8 cellular contexts compared by ENCODE assay signal in genomic region chr1:155261401-155261887, GRCh38. TPM values are rescaled to one million over a fixed set of nuclear protein-coding genes. Genes with fewer than 3 reads are reported as not detected.
DNase-seq lines count a peak whose midpoint lies in the region; ATAC-seq lines count a peak whose summit lies in the region.

No MANE protein-coding gene starts in this region.

- H3K36me3 ChIP-seq in ES-I3 (ENCODE audit: insufficient read depth, low read length) (peaks cover 28% of the 10 kb centered on the region), stomach smooth muscle (ENCODE audit: control insufficient read depth in 2 of 2, insufficient read depth in 2 of 2, low read length in 2 of 2) (peaks cover 32 to 33% of the 10 kb centered on the region in 2 donors)

- no peaks in the 10 kb centered on the region for H3K9me3 ChIP-seq in ES-I3 (ENCODE audit: control insufficient read depth, insufficient read depth, low read length)
- H3K9me3 ChIP-seq in stomach smooth muscle (ENCODE audit: control insufficient read depth in 2 of 2, low read length in 2 of 2), result no peaks in the 10 kb centered on the region

- peaks cover 24% of the 10 kb centered on the region for H3K4me1 Mint-ChIP-seq in activated T-helper 17 cell treated with anti-CD3 and anti-CD28 coated beads, Interleukin-2, amount 50 U/mL, for 72 hours
- H3K4me1 Mint-ChIP-seq in immature natural killer cell, result peaks cover 38 to 39% of the 10 kb centered on the region in 2 donors

- H3K27me3 Mint-ChIP-seq in activated T-helper 17 cell treated with anti-CD3 and anti-CD28 coated beads, Interleukin-2, amount 50 U/mL, for 72 hours, result no peaks in the 10 kb centered on the region
- peaks cover 0 to 5% (median 4%) of the 10 kb centered on the region in 3 donors for H3K27me3 Mint-ChIP-seq in immature natural killer cell (ENCODE audit: low read depth in 3 of 3)

- H3K4me3 ChIP-seq in stomach smooth muscle (ENCODE audit: low read length in 2 of 2), result peak overlapping the region; percentile 87 to 94

- peaks cover 99% of the 10 kb centered on the region for H3K36me3 Mint-ChIP-seq in activated T-helper 17 cell treated with anti-CD3 and anti-CD28 coated beads, Interleukin-2, amount 50 U/mL, for 72 hours (ENCODE audit: low read depth)
- peaks cover 12 to 29% (median 23%) of the 10 kb centered on the region in 3 donors for H3K36me3 Mint-ChIP-seq in immature natural killer cell

- no peaks in the 10 kb centered on the region for H3K9me3 Mint-ChIP-seq in activated T-helper 17 cell treated with anti-CD3 and anti-CD28 coated beads, Interleukin-2, amount 50 U/mL, for 72 hours
- H3K9me3 Mint-ChIP-seq in immature natural killer cell, result no peaks in the 10 kb centered on the region

- no peaks in the 10 kb centered on the region for H3K27me3 ChIP-seq in stomach smooth muscle (ENCODE audit: control insufficient read depth in 1 of 2, insufficient read depth in 2 of 2, low read length in 2 of 2)

- H3K9ac ChIP-seq in ES-I3 (ENCODE audit: low read depth, low read length), result peak overlapping the region; percentile 66
- peak overlapping the region; percentile 84 to 90 for H3K9ac ChIP-seq in stomach smooth muscle (ENCODE audit: low read length in 2 of 2)

- peak; percentile 3 for ATAC-seq in HG03025 (IDR thresholded peaks at IDR 0.05; ENCODE audit: low FRiP score, unreplicated experiment)
- peak; percentile 20 for ATAC-seq in activated T-helper 17 cell treated with anti-CD3 and anti-CD28 coated beads, Interleukin-2, amount 50 U/mL, for 72 hours (replicated peaks)
- no peak for ATAC-seq in GM19397 (IDR thresholded peaks at IDR 0.05; ENCODE audit: unreplicated experiment)

- H3K27ac ChIP-seq in stomach smooth muscle (ENCODE audit: low read length), result peak overlapping the region; percentile 84

- H3K4me3 Mint-ChIP-seq in activated T-helper 17 cell treated with anti-CD3 and anti-CD28 coated beads, Interleukin-2, amount 50 U/mL, for 72 hours, result peak overlapping the region; percentile 96
- peak overlapping the region; percentile 94 to 100 (median 96) for H3K4me3 Mint-ChIP-seq in immature natural killer cell

- H3K27ac Mint-ChIP-seq in activated T-helper 17 cell treated with anti-CD3 and anti-CD28 coated beads, Interleukin-2, amount 50 U/mL, for 72 hours, result peak overlapping the region; percentile 95
- H3K27ac Mint-ChIP-seq in immature natural killer cell, result peak overlapping the region; percentile 85 to 98 (median 93)

- H3K4me1 ChIP-seq in ES-I3 (ENCODE audit: insufficient read depth, low read length) (peaks cover 6% of the 10 kb centered on the region; the same call in 1 of the 2 replicates), stomach smooth muscle (ENCODE audit: control insufficient read depth, insufficient read depth, low read length) (peaks cover 20% of the 10 kb centered on the region)

- DNase-seq in immature natural killer cell (no peak), cortex of kidney (lab: John Stamatoyannopoulos, UW) (no peak), mucosa of gallbladder (ENCODE audit: low spot score) (no peak)

RNA-seq across cellular contexts. Expression of gene SCAMP3, which starts 0.7 kb away (rescaled TPM):
- total RNA-seq in activated T-helper 17 cell treated with anti-CD3 and anti-CD28 coated beads, Interleukin-2, amount 50 U/mL, for 72 hours, result 100 to 1,000 TPM in 1 of 2 donors, 10 to 100 TPM in 1; 84.0 to 123 TPM
- polyA plus RNA-seq in immature natural killer cell, result 100 to 1,000 TPM; 101 to 182 (median 140) TPM
- 68.6 TPM for total RNA-seq in mucosa of gallbladder

RNA-seq across cellular contexts. Expression of gene ENTREP3, which starts 6.2 kb away (rescaled TPM):
- 10 to 100 TPM; 20.7 to 32.1 TPM for total RNA-seq in activated T-helper 17 cell treated with anti-CD3 and anti-CD28 coated beads, Interleukin-2, amount 50 U/mL, for 72 hours
- 1 to 10 TPM in 1 of 3 donors, under 1 TPM in 2; 0.64 to 1.3 (median 0.79) TPM for polyA plus RNA-seq in immature natural killer cell
- 49.0 TPM for total RNA-seq in mucosa of gallbladder

RNA-seq across cellular contexts. Expression of gene CLK2, which starts 11.9 kb away (rescaled TPM):
- 100 to 1,000 TPM in 1 of 2 donors, 10 to 100 TPM in 1; 87.7 to 131 TPM for total RNA-seq in activated T-helper 17 cell treated with anti-CD3 and anti-CD28 coated beads, Interleukin-2, amount 50 U/mL, for 72 hours
- polyA plus RNA-seq in immature natural killer cell, result 10 to 100 TPM in 1 of 3 donors, 1 to 10 TPM in 2; 5.8 to 15.6 (median 6.2) TPM
- 73.7 TPM for total RNA-seq in mucosa of gallbladder

RNA-seq across cellular contexts. Expression of gene HCN3, which starts 15.8 kb away (rescaled TPM):
- total RNA-seq in activated T-helper 17 cell treated with anti-CD3 and anti-CD28 coated beads, Interleukin-2, amount 50 U/mL, for 72 hours, result 1 to 10 TPM; 4.1 to 6.0 TPM
- polyA plus RNA-seq in immature natural killer cell, result under 1 TPM in 1 of 3 donors, not detected in 2; 0.52 TPM
- 8.7 TPM for total RNA-seq in mucosa of gallbladder

RNA-seq across cellular contexts. Expression of gene PKLR, which starts 39.8 kb away (rescaled TPM):
- not detected for total RNA-seq in activated T-helper 17 cell treated with anti-CD3 and anti-CD28 coated beads, Interleukin-2, amount 50 U/mL, for 72 hours
- not detected for polyA plus RNA-seq in immature natural killer cell
- 1.7 TPM for total RNA-seq in mucosa of gallbladder
